8 cellular contexts compared by ENCODE assay signal in genomic region chr1:42657981-42658879, GRCh38.
DNase-seq lines count a peak whose midpoint lies in the region; ATAC-seq and TF ChIP-seq lines count a peak whose summit lies in the region.

Gene PPIH, plus strand, starts transcription at chr1:42658423. Its CDS starts 24 bp downstream, at chr1:42658447.

- no peaks in the 10 kb centered on the region for H3K9me3 Mint-ChIP-seq in central memory CD8-positive, alpha-beta T cell

- peak; percentile 36 for TF ChIP-seq CTCF in AG10803 (conservative IDR thresholded peaks at IDR 0.05; ENCODE audit: low read length)

- H3K4me3 ChIP-seq in AG10803 (ENCODE audit: low read length) = peak within 1 kb of the TSS; percentile 94

- peaks cover 46% of the 10 kb centered on the region for H3K4me1 Mint-ChIP-seq in central memory CD8-positive, alpha-beta T cell

- peaks cover 27% of the 10 kb centered on the region for H3K36me3 Mint-ChIP-seq in central memory CD8-positive, alpha-beta T cell (ENCODE audit: insufficient read depth)

- H3K27me3 Mint-ChIP-seq in central memory CD8-positive, alpha-beta T cell = no peaks in the 10 kb centered on the region

- DNase-seq in AG10803 (ENCODE audit: low read depth) = peak; percentile 88
- peak; percentile 84 to 95 for DNase-seq in NCI-H446 (lab: John Stamatoyannopoulos, UW)
- peak; percentile 85 for DNase-seq in activated CD4-positive, CD25-positive, alpha-beta regulatory T cell treated with anti-CD3 and anti-CD28 coated beads, Interleukin-2, amount 50 U/mL, for 16 hours (ENCODE audit: low read depth, low spot score)
- peak; percentile 87 to 88 for DNase-seq in central memory CD8-positive, alpha-beta T cell (ENCODE audit: low spot score in 2 of 2)
- peak; percentile 94 for DNase-seq in iris pigment epithelial cell (ENCODE audit: low read depth)
- DNase-seq in stimulated activated CD4-positive, alpha-beta T cell treated with anti-CD3 and anti-CD28 coated beads, Interleukin-12 subunit alpha, Interleukin-12 subunit beta, amount 100 ng/mL, for 24 hours (ENCODE audit: low read depth in 2 of 2) = peak; percentile 91 to 96

- peak within 1 kb of the TSS; percentile 96 for H3K4me3 Mint-ChIP-seq in central memory CD8-positive, alpha-beta T cell

- H3K27ac Mint-ChIP-seq in central memory CD8-positive, alpha-beta T cell (ENCODE audit: low read depth) = peak within 1 kb of the TSS; percentile 95

- peak; percentile 95 for ATAC-seq in GM19023 (IDR thresholded peaks at IDR 0.05; ENCODE audit: unreplicated experiment)
- peak; percentile 98 for ATAC-seq in HG03280 (IDR thresholded peaks at IDR 0.05; ENCODE audit: unreplicated experiment)
- ATAC-seq in central memory CD8-positive, alpha-beta T cell (replicated peaks; ENCODE audit: extremely low read depth, poor library complexity, severe bottlenecking) = peak; percentile 97

Comparison
In these comparisons a context has a peak if more than half of its experiments do, and no peak if none do; other contexts are left out.
1. Peak in every context shown above with its lines: DNase-seq, ATAC-seq and H3K4me3 ChIP-seq.